8 cellular contexts compared by ENCODE assay signal in genomic region chr17:3893003-3893719, GRCh38.
A peak's percentile ranks its signal among the peaks of the same experiment; 100 is the strongest.
DNase-seq lines count a peak whose midpoint lies in the region; ATAC-seq and TF ChIP-seq lines count a peak whose summit lies in the region.

Gene CAMKK1, minus strand, starts transcription at chr17:3893053. Its CDS starts 7,366 bp downstream, at chr17:3885687.

- peak within 1 kb of the TSS; percentile 89; the same call in 1 of the 2 replicates for H2AFZ ChIP-seq in OCI-LY3 (ENCODE audit: low read depth, low read length)

- peak within 1 kb of the TSS; percentile 90 for H3K4me2 ChIP-seq in OCI-LY3 (ENCODE audit: low read length)

- peak within 1 kb of the TSS; percentile 61 for H3K9ac ChIP-seq in OCI-LY3 (ENCODE audit: low read length)
- peak within 1 kb of the TSS; percentile 50 for H3K9ac ChIP-seq in mucosa of stomach (ENCODE audit: low read length)

- no peak for TF ChIP-seq CTCF in OCI-LY3 (IDR thresholded peaks at IDR 0.05; ENCODE audit: low read depth, low read length)

- H3K9me3 ChIP-seq in OCI-LY3 (ENCODE audit: insufficient read depth, low read length) (no peaks in the 10 kb centered on the region), mucosa of stomach (ENCODE audit: control insufficient read depth, low read length) (no peaks in the 10 kb centered on the region)

- H3K36me3 ChIP-seq in OCI-LY3 (replicated peaks; ENCODE audit: low read depth, low read length) (no peaks in the 10 kb centered on the region), mucosa of stomach (ENCODE audit: control insufficient read depth, insufficient read depth, low read length) (no peaks in the 10 kb centered on the region)

- ATAC-seq in GM19468 (IDR thresholded peaks at IDR 0.05; ENCODE audit: extremely low read depth, unreplicated experiment) = peak; percentile 80

- no peak for TF ChIP-seq POLR2A in erythroblast (IDR thresholded peaks at IDR 0.05; ENCODE audit: low read length)

- no peak within 1 kb of the TSS for H3K27ac ChIP-seq in OCI-LY3 (ENCODE audit: low read length)

- H3K4me1 ChIP-seq in OCI-LY3 (ENCODE audit: low read length) (peaks cover 31% of the 10 kb centered on the region), mucosa of stomach (ENCODE audit: control insufficient read depth, insufficient read depth, low read length) (peaks cover 63% of the 10 kb centered on the region)

- no peaks in the 10 kb centered on the region for H3K79me2 ChIP-seq in OCI-LY3 (ENCODE audit: low read length)

- no peaks in the 10 kb centered on the region for H4K20me1 ChIP-seq in OCI-LY3 (ENCODE audit: insufficient read depth, low read length)

- H3K27me3 ChIP-seq in OCI-LY3 (ENCODE audit: low read depth, low read length) (peaks cover 18% of the 10 kb centered on the region), mucosa of stomach (ENCODE audit: control insufficient read depth, insufficient read depth, low read length) (no peaks in the 10 kb centered on the region)

- DNase-seq in COR-L47 (lab: John Stamatoyannopoulos, UW) (peak; percentile 52), HPDE6-E6E7 (ENCODE audit: extremely low spot score) (peak; percentile 83), activated T-cell treated with anti-CD3 and anti-CD28 coated beads for 4 hours (peak; percentile 72), erythroblast (lab: John Stamatoyannopoulos, UW) (peak; percentile 87 to 92)
- DNase-seq in stimulated activated CD8-positive, alpha-beta memory T cell treated with anti-CD3 and anti-CD28 coated beads, Interleukin-4, amount 100 ng/mL, for 48 hours = peak; percentile 92

- H3K4me3 ChIP-seq in OCI-LY3 (ENCODE audit: low read length) (peak within 1 kb of the TSS; percentile 87), mucosa of stomach (ENCODE audit: low read length) (no peak within 1 kb of the TSS)
